Comparison of ENCODE assay signal across 34 cellular contexts in genomic region chr6:77106992-77107391, GRCh38.
A peak's percentile ranks its signal among the peaks of the same experiment; 100 is the strongest.
DNase-seq lines count a peak whose midpoint lies in the region; ATAC-seq and TF ChIP-seq lines count a peak whose summit lies in the region.
"Had no signal": no experiment of that assay in that cellular context is flagged by ENCODE, and none has a peak within 500 bp of the region (broad histone marks: within the 10 kb centered on the region; RNA-seq: fewer than 3 reads in every experiment).

No MANE protein-coding gene starts in this region.

- no peaks in the 10 kb centered on the region for H4K20me1 ChIP-seq in SK-N-SH (ENCODE audit: insufficient read depth)

- H3K9me3 Mint-ChIP-seq in T-cell (peaks cover 3 to 14% (median 7%) of the 10 kb centered on the region in 3 donors), progenitor cell of endocrine pancreas (ENCODE audit: low read depth) (peaks cover 4% of the 10 kb centered on the region)
- H3K9me3 Mint-ChIP-seq: neural progenitor cell had no signal

- ATAC-seq in SK-N-SH treated with all-trans-retinoic acid at 6 μM for 48 hours = peak; percentile 27; the same call in 1 of the 3 replicates
- ATAC-seq in T-cell (replicated peaks in 1 of 4) = no peak
- ATAC-seq: activated naive CD8-positive, alpha-beta T cell treated with anti-CD3 and anti-CD28 coated beads, Interleukin-2, amount 50 U/mL, for 24 hours; HCT116; left colon; pancreas; stimulated activated naive CD8-positive, alpha-beta T cell treated with anti-CD3 and anti-CD28 coated beads, Interleukin-15, Interleukin-2, amounts not matched to agents 100 U/mL and 50 U/mL, for 24 hours had no signal

- POLR2A ChIA-PET in SK-N-SH (lab: Yijun Ruan, JAX) = no interaction called here
- POLR2A ChIA-PET in T-cell (lab: Charles Lee) = no interaction called here

- H3K4me1 ChIP-seq in SK-N-SH (ENCODE audit: control insufficient read depth in 1 of 2, insufficient read depth in 2 of 2, low read depth in 1 of 2, low read length in 1 of 2) = no peaks in the 10 kb centered on the region
- H3K4me1 ChIP-seq in skeletal muscle tissue (ENCODE audit: control insufficient read depth in 3 of 3, insufficient read depth in 3 of 3, low read length in 3 of 3) = no peaks in the 10 kb centered on the region
- H3K4me1 ChIP-seq: Caco-2, esophagus squamous epithelium, neural progenitor cell, right atrium auricular region had no signal

- TF ChIP-seq EP300 in SK-N-SH (IDR thresholded peaks at IDR 0.05; ENCODE audit: borderline replicate concordance in 1 of 2, low read depth in 1 of 2, low read length in 1 of 2) = no peak

- H3K27me3 ChIP-seq in SK-N-SH (ENCODE audit: insufficient read depth) (no peaks in the 10 kb centered on the region), skeletal muscle tissue (ENCODE audit: control insufficient read depth in 3 of 3, insufficient read depth in 3 of 3, low read length in 3 of 3) (no peaks in the 10 kb centered on the region)
- H3K27me3 ChIP-seq: esophagus squamous epithelium, neural progenitor cell, pancreas, right atrium auricular region had no signal

- H3K79me2 ChIP-seq in SK-N-SH (ENCODE audit: insufficient read depth) = no peaks in the 10 kb centered on the region

- no peaks in the 10 kb centered on the region for H3K27me3 Mint-ChIP-seq in T-cell
- H3K27me3 Mint-ChIP-seq in progenitor cell of endocrine pancreas = peaks cover 30% of the 10 kb centered on the region
- H3K27me3 Mint-ChIP-seq: activated naive CD8-positive, alpha-beta T cell treated with anti-CD3 and anti-CD28 coated beads, Interleukin-2, amount 50 U/mL, for 24 hours; dendritic cell treated with granulocyte-macrophage colony-stimulating factor and Interleukin-4, amounts not matched to agents 40 ng/mL and 50 ng/mL, for 4 days had no signal

- TF ChIP-seq CTCF in SK-N-SH (IDR thresholded peaks at IDR 0.05) = no peak
- TF ChIP-seq CTCF in fibroblast of villous mesenchyme (IDR thresholded peaks at IDR 0.05; ENCODE audit: insufficient read depth, low read depth, low read length) = no peak
- no peak for TF ChIP-seq CTCF in progenitor cell of endocrine pancreas (IDR thresholded peaks at IDR 0.05; ENCODE audit: unreplicated experiment)

- H3K36me3 ChIP-seq in SK-N-SH (replicated peaks in 1 of 2; ENCODE audit: control insufficient read depth in 1 of 2, insufficient read depth in 2 of 2, low read length in 1 of 2) (no peaks in the 10 kb centered on the region), skeletal muscle tissue (ENCODE audit: control insufficient read depth in 3 of 3, insufficient read depth in 3 of 3, low read length in 3 of 3) (no peaks in the 10 kb centered on the region)
- H3K36me3 ChIP-seq: esophagus squamous epithelium, neural progenitor cell, pancreas, right atrium auricular region had no signal

- DNase-seq in SK-N-SH (no peak), SW480 (ENCODE audit: low spot score) (peak; percentile 4), fibroblast of villous mesenchyme (ENCODE audit: low read depth) (peak; percentile 26), T-cell (no peak), progenitor cell of endocrine pancreas (ENCODE audit: low spot score, unreplicated experiment) (no peak), NCI-H187 treated with DMSO at 0.1 percent for 48 hours (lab: John Stamatoyannopoulos, UW) (no peak)
- DNase-seq: activated CD4-positive, alpha-beta T cell treated with anti-CD3 and anti-CD28 coated beads, Interleukin-2, amount 50 U/mL, for 4 hours; activated CD4-positive, CD25-positive, alpha-beta regulatory T cell; activated naive CD8-positive, alpha-beta T cell treated with anti-CD3 and anti-CD28 coated beads, Interleukin-2, amount 50 U/mL, for 24 hours; activated T-cell treated with anti-CD3 and anti-CD28 coated beads, Interleukin-2, amount 50 U/mL, for 48 hours; Caco-2; central memory CD4-positive, alpha-beta T cell; esophagus squamous epithelium; GDM1; hypothalamus; immature natural killer cell; left colon; NCI-H1092; NCI-H1694; NCI-H2171; NCI-H510A; pancreas; RPMI8226; stimulated activated CD4-positive, alpha-beta T cell treated with anti-CD3 and anti-CD28 coated beads, Interleukin-1b, Interleukin-23, amount 100 ng/mL, for 48 hours; stimulated activated naive CD8-positive, alpha-beta T cell treated with anti-CD3 and anti-CD28 coated beads, Interleukin-15, Interleukin-2, amounts not matched to agents 100 U/mL and 50 U/mL, for 24 hours had no signal

- WGBS in SK-N-SH (ENCODE audit: low lambda C conversion rate) = 16% methylated on average over 4 of the region's 4 CpGs

- H3K9ac ChIP-seq in SK-N-SH (no peak overlapping the region), skeletal muscle tissue (ENCODE audit: low read depth in 1 of 3, low read length in 3 of 3) (peak overlapping the region in 2 of 3 donors; percentile 1 to 17)
- H3K9ac ChIP-seq: neural progenitor cell had no signal

- H3K27ac Mint-ChIP-seq in T-cell (no peak overlapping the region), progenitor cell of endocrine pancreas (no peak overlapping the region)
- H3K27ac Mint-ChIP-seq: activated naive CD8-positive, alpha-beta T cell treated with anti-CD3 and anti-CD28 coated beads, Interleukin-2, amount 50 U/mL, for 24 hours; dendritic cell treated with granulocyte-macrophage colony-stimulating factor and Interleukin-4, amounts not matched to agents 40 ng/mL and 50 ng/mL, for 4 days; immature natural killer cell; neural progenitor cell; T-helper 1 cell treated with Interleukin-12 subunit alpha and Interleukin-12 subunit beta and Interleukin-4 antibody, amounts not matched to agents 30 μg/mL and 1 μg/mL, for 36 hours had no signal

- H3K4me3 Mint-ChIP-seq in T-cell = no peak overlapping the region
- no peak overlapping the region for H3K4me3 Mint-ChIP-seq in progenitor cell of endocrine pancreas (ENCODE audit: low read depth)
- H3K4me3 Mint-ChIP-seq: activated naive CD8-positive, alpha-beta T cell treated with anti-CD3 and anti-CD28 coated beads, Interleukin-2, amount 50 U/mL, for 24 hours; dendritic cell treated with granulocyte-macrophage colony-stimulating factor and Interleukin-4, amounts not matched to agents 40 ng/mL and 50 ng/mL, for 4 days; immature natural killer cell; neural progenitor cell; T-helper 1 cell treated with Interleukin-12 subunit alpha and Interleukin-12 subunit beta and Interleukin-4 antibody, amounts not matched to agents 30 μg/mL and 1 μg/mL, for 36 hours had no signal

- no peaks in the 10 kb centered on the region for H3F3A ChIP-seq in SK-N-SH (replicated peaks; ENCODE audit: insufficient read depth)

- H3K9me2 ChIP-seq in SK-N-SH = no peaks in the 10 kb centered on the region

- no peak overlapping the region; the same call in 1 of the 2 replicates for H2AFZ ChIP-seq in SK-N-SH (ENCODE audit: low read depth)
- H2AFZ ChIP-seq: neural progenitor cell had no signal

- CTCF ChIA-PET in SK-N-SH (lab: Yijun Ruan, JAX) (no interaction called here), T-cell (lab: Charles Lee) (no interaction called here)

- H3K4me2 ChIP-seq in SK-N-SH = no peak overlapping the region
- H3K4me2 ChIP-seq: neural progenitor cell had no signal

- H3K27ac ChIP-seq in SK-N-SH (ENCODE audit: low read depth in 2 of 2, low read length in 1 of 2) (no peak overlapping the region), skeletal muscle tissue (ENCODE audit: low read depth, low read length) (peak overlapping the region; percentile 28)
- H3K27ac ChIP-seq: 22Rv1, C4-2B, esophagus squamous epithelium, neural progenitor cell, pancreas, right atrium auricular region had no signal

- H3K4me1 Mint-ChIP-seq in T-cell = no peaks in the 10 kb centered on the region
- peaks cover 14% of the 10 kb centered on the region for H3K4me1 Mint-ChIP-seq in progenitor cell of endocrine pancreas (ENCODE audit: low read depth)
- H3K4me1 Mint-ChIP-seq: activated naive CD8-positive, alpha-beta T cell treated with anti-CD3 and anti-CD28 coated beads, Interleukin-2, amount 50 U/mL, for 24 hours; immature natural killer cell; neural progenitor cell had no signal

- no peaks in the 10 kb centered on the region for H3K9me3 ChIP-seq in SK-N-SH
- H3K9me3 ChIP-seq in skeletal muscle tissue (ENCODE audit: control insufficient read depth in 3 of 3, low read length in 3 of 3) = no peaks in the 10 kb centered on the region
- H3K9me3 ChIP-seq: Caco-2, esophagus squamous epithelium, pancreas, right atrium auricular region had no signal

- no peak for TF ChIP-seq RAD21 in SK-N-SH (IDR thresholded peaks at IDR 0.05; ENCODE audit: low read length)

- H3K36me3 Mint-ChIP-seq in T-cell (no peaks in the 10 kb centered on the region), progenitor cell of endocrine pancreas (ENCODE audit: insufficient read depth) (no peaks in the 10 kb centered on the region)
- H3K36me3 Mint-ChIP-seq: immature natural killer cell, neural progenitor cell had no signal

- no peak overlapping the region for H3K4me3 ChIP-seq in SK-N-SH (ENCODE audit: low read depth in 2 of 2, low read length in 1 of 2)
- no peak overlapping the region for H3K4me3 ChIP-seq in fibroblast of villous mesenchyme (ENCODE audit: low read depth, low read length)
- no peak overlapping the region for H3K4me3 ChIP-seq in skeletal muscle tissue (ENCODE audit: low read length in 3 of 3)
- H3K4me3 ChIP-seq: esophagus squamous epithelium, neural progenitor cell, pancreas, right atrium auricular region had no signal

TF ChIP-seq in SK-N-SH treated with all-trans-retinoic acid at 6 μM for 48 hours, 23 proteins besides CTCF, POLR2A, EP300 and RAD21 (continues in another document):
- no peak for TF ChIP-seq ZNF565 (CRISPR knock-in tag; conservative IDR thresholded peaks at IDR 0.05; ENCODE audit: low read depth)
- TF ChIP-seq TOX (CRISPR knock-in tag; IDR thresholded peaks at IDR 0.05; ENCODE audit: borderline replicate concordance) = no peak
- TF ChIP-seq ARNTL (CRISPR knock-in tag; IDR thresholded peaks at IDR 0.05; ENCODE audit: borderline replicate concordance, low read depth) = no peak
- no peak for TF ChIP-seq PPARA (CRISPR knock-in tag; IDR thresholded peaks at IDR 0.05; ENCODE audit: borderline replicate concordance)
- TF ChIP-seq ISL1 (CRISPR knock-in tag; IDR thresholded peaks at IDR 0.05) = no peak

TF ChIP-seq in SK-N-SH, 30 proteins besides CTCF, POLR2A, EP300 and RAD21 (continues in another document):
- TF ChIP-seq USF2 (IDR thresholded peaks at IDR 0.05; ENCODE audit: borderline replicate concordance, low read depth, low read length) (no peak), SIN3A (IDR thresholded peaks at IDR 0.05; ENCODE audit: borderline replicate concordance, low read depth, low read length) (no peak), FOXJ3 (CRISPR knock-in tag; IDR thresholded peaks at IDR 0.05) (no peak), FOXM1 (IDR thresholded peaks at IDR 0.05; ENCODE audit: low read depth) (no peak), MAX (IDR thresholded peaks at IDR 0.05; ENCODE audit: low read depth) (no peak)

Comparison
In these comparisons a context has a peak if more than half of its experiments do, and no peak if none do; other contexts are left out.
1. DNase-seq: peak in SW480 (single experiment) and fibroblast of villous mesenchyme (single experiment); none in SK-N-SH (single experiment), T-cell (0 of 34), progenitor cell of endocrine pancreas (single experiment) and NCI-H187 treated with DMSO at 0.1 percent for 48 hours (single experiment).